ENCODE assay signal across 15 cellular contexts in genomic region chr13:51811920-51812328, GRCh38. TPM values are rescaled to one million over a fixed set of nuclear protein-coding genes. Genes with fewer than 3 reads are reported as not detected.
DNase-seq lines count a peak whose midpoint lies in the region; ATAC-seq and TF ChIP-seq lines count a peak whose summit lies in the region.
"Had no signal": no experiment of that assay in that cellular context is flagged by ENCODE, and none has a peak within 500 bp of the region (broad histone marks: within the 10 kb centered on the region; RNA-seq: fewer than 3 reads in every experiment).

No MANE protein-coding gene starts in this region.

- peaks cover 34% of the 10 kb centered on the region for H3K36me3 Mint-ChIP-seq in CD4-positive, CD25-positive, alpha-beta regulatory T cell
- no peaks in the 10 kb centered on the region for H3K36me3 Mint-ChIP-seq in type B pancreatic cell

- no peak overlapping the region; the same call in 1 of the 2 replicates for H3K4me2 ChIP-seq in OCI-LY1 (ENCODE audit: low read length)
- H3K4me2 ChIP-seq: hepatocyte had no signal

- H3K9me3 Mint-ChIP-seq in CD4-positive, CD25-positive, alpha-beta regulatory T cell: peaks cover 0 to 3% (median 0%) of the 10 kb centered on the region in 7 donors
- H3K9me3 Mint-ChIP-seq in type B pancreatic cell: no peaks in the 10 kb centered on the region
- H3K9me3 Mint-ChIP-seq: T-helper 1 cell treated with Interleukin-12 subunit alpha and Interleukin-12 subunit beta and Interleukin-4 antibody, amounts not matched to agents 30 μg/mL and 1 μg/mL, for 36 hours had no signal

- H3K4me3 ChIP-seq in CD4-positive, CD25-positive, alpha-beta regulatory T cell (ENCODE audit: low read depth, low read length): no peak overlapping the region
- H3K4me3 ChIP-seq in OCI-LY1 (ENCODE audit: low read depth, low read length, poor library complexity, severe bottlenecking): no peak overlapping the region
- H3K4me3 ChIP-seq: hepatocyte, right lobe of liver, tibial nerve had no signal

- H3K27ac ChIP-seq in CD4-positive, CD25-positive, alpha-beta regulatory T cell (ENCODE audit: insufficient read depth, low read length, poor library complexity, severe bottlenecking): no peak overlapping the region
- H3K27ac ChIP-seq in OCI-LY1 (ENCODE audit: low read depth, low read length, poor library complexity, severe bottlenecking): peak overlapping the region; percentile 57
- no peak overlapping the region for H3K27ac ChIP-seq in foreskin keratinocyte
- H3K27ac ChIP-seq: hepatocyte, right lobe of liver had no signal

- no peaks in the 10 kb centered on the region for H3K27me3 Mint-ChIP-seq in CD4-positive, CD25-positive, alpha-beta regulatory T cell
- H3K27me3 Mint-ChIP-seq in type B pancreatic cell: no peaks in the 10 kb centered on the region

- H3K27ac Mint-ChIP-seq in CD4-positive, CD25-positive, alpha-beta regulatory T cell: peak overlapping the region; percentile 20 to 62 (median 62)
- no peak overlapping the region for H3K27ac Mint-ChIP-seq in type B pancreatic cell
- H3K27ac Mint-ChIP-seq: T-helper 1 cell treated with Interleukin-12 subunit alpha and Interleukin-12 subunit beta and Interleukin-4 antibody, amounts not matched to agents 30 μg/mL and 1 μg/mL, for 36 hours had no signal

- no peak overlapping the region for H2AFZ ChIP-seq in OCI-LY1 (ENCODE audit: low read length)
- H2AFZ ChIP-seq: hepatocyte had no signal

- peaks cover 18% of the 10 kb centered on the region for H3K36me3 ChIP-seq in CD4-positive, CD25-positive, alpha-beta regulatory T cell (ENCODE audit: control insufficient read depth, insufficient read depth, low read length)
- no peaks in the 10 kb centered on the region for H3K36me3 ChIP-seq in OCI-LY1 (ENCODE audit: insufficient read depth, low read length)
- H3K36me3 ChIP-seq: right lobe of liver, tibial nerve had no signal

- H3K9me3 ChIP-seq in CD4-positive, CD25-positive, alpha-beta regulatory T cell (ENCODE audit: control insufficient read depth in 2 of 2, low read length in 2 of 2): no peaks in the 10 kb centered on the region
- H3K9me3 ChIP-seq in OCI-LY1 (ENCODE audit: low read length): no peaks in the 10 kb centered on the region
- H3K9me3 ChIP-seq: right lobe of liver, tibial nerve had no signal

- DNase-seq in CD4-positive, CD25-positive, alpha-beta regulatory T cell: no peak
- DNase-seq in left ventricle myocardium superior: no peak
- no peak for DNase-seq in Ammon's horn (ENCODE audit: low spot score)
- DNase-seq in type B pancreatic cell (ENCODE audit: extremely low spot score, unreplicated experiment): no peak
- no peak for DNase-seq in foreskin keratinocyte
- no peak for DNase-seq in middle frontal gyrus (ENCODE audit: extremely low spot score, low spot score)
- DNase-seq: aorta; effector CD8-positive, alpha-beta T cell; right lobe of liver had no signal

- H3K9me2 ChIP-seq in OCI-LY1 (ENCODE audit: low read depth, low read length): no peaks in the 10 kb centered on the region

- TF ChIP-seq CTCF in OCI-LY1 (IDR thresholded peaks at IDR 0.05; ENCODE audit: low read length) (no peak), type B pancreatic cell (conservative IDR thresholded peaks at IDR 0.05) (no peak), foreskin keratinocyte (conservative IDR thresholded peaks at IDR 0.05) (no peak)

- H3K4me1 Mint-ChIP-seq in CD4-positive, CD25-positive, alpha-beta regulatory T cell: peaks cover 12 to 62% (median 37%) of the 10 kb centered on the region in 4 donors
- peaks cover 6% of the 10 kb centered on the region for H3K4me1 Mint-ChIP-seq in type B pancreatic cell (ENCODE audit: unreplicated experiment)

- no peak overlapping the region for H3K9ac ChIP-seq in OCI-LY1 (ENCODE audit: low read length)

- H3K4me3 Mint-ChIP-seq in CD4-positive, CD25-positive, alpha-beta regulatory T cell: no peak overlapping the region
- H3K4me3 Mint-ChIP-seq in type B pancreatic cell: no peak overlapping the region
- H3K4me3 Mint-ChIP-seq: T-helper 1 cell treated with Interleukin-12 subunit alpha and Interleukin-12 subunit beta and Interleukin-4 antibody, amounts not matched to agents 30 μg/mL and 1 μg/mL, for 36 hours had no signal

- peaks cover 12% of the 10 kb centered on the region for H3K4me1 ChIP-seq in CD4-positive, CD25-positive, alpha-beta regulatory T cell (ENCODE audit: control insufficient read depth, insufficient read depth, low read length, poor library complexity, severe bottlenecking)
- H3K4me1 ChIP-seq in OCI-LY1 (ENCODE audit: insufficient read depth, low read length, severe bottlenecking): peaks cover 59% of the 10 kb centered on the region
- peaks cover 4% of the 10 kb centered on the region for H3K4me1 ChIP-seq in foreskin keratinocyte

- H3K27me3 ChIP-seq in CD4-positive, CD25-positive, alpha-beta regulatory T cell (ENCODE audit: control insufficient read depth, insufficient read depth, low read length): no peaks in the 10 kb centered on the region
- H3K27me3 ChIP-seq in OCI-LY1 (ENCODE audit: insufficient read depth, low read length): no peaks in the 10 kb centered on the region
- peaks cover 9% of the 10 kb centered on the region for H3K27me3 ChIP-seq in foreskin keratinocyte
- H3K27me3 ChIP-seq: hepatocyte, right lobe of liver, tibial nerve had no signal

- H3K79me2 ChIP-seq in OCI-LY1 (ENCODE audit: insufficient read depth, low read length): no peaks in the 10 kb centered on the region
- H3K79me2 ChIP-seq: hepatocyte had no signal

- no peaks in the 10 kb centered on the region for H3F3A ChIP-seq in OCI-LY1 (ENCODE audit: insufficient read depth, low read length)

- ATAC-seq in CD4-positive, CD25-positive, alpha-beta regulatory T cell (ENCODE audit: low read depth in 2 of 2): peak in 1 of 2 donors; percentile 5
- peak; percentile 43 for ATAC-seq in GM18909 (IDR thresholded peaks at IDR 0.05; ENCODE audit: poor library complexity, unreplicated experiment)
- ATAC-seq in left ventricle myocardium superior: peak; percentile 3
- ATAC-seq in foreskin keratinocyte: no peak

- H4K20me1 ChIP-seq in OCI-LY1 (ENCODE audit: insufficient read depth, low read length): no peaks in the 10 kb centered on the region

- intact Hi-C loops in left ventricle myocardium superior (cut with micrococcal nuclease): no loop called here

RNA-seq across cellular contexts. Expression of gene DHRS12, which starts 8.0 kb away (rescaled TPM):
- 25.9 TPM for total RNA-seq in CD4-positive, CD25-positive, alpha-beta regulatory T cell
- polyA plus RNA-seq in CD4-positive, CD25-positive, alpha-beta regulatory T cell: 10 to 100 TPM; 31.3 to 42.9 (median 35.4) TPM
- total RNA-seq in left ventricle myocardium superior: 11.6 TPM
- total RNA-seq in type B pancreatic cell (ENCODE audit: low replicate concordance): 10.1 and 11.3 TPM in 2 replicates
- total RNA-seq in foreskin keratinocyte: 2.2 and 2.6 TPM in 2 replicates
- polyA plus RNA-seq in foreskin keratinocyte: 4.7 and 5.0 TPM in 2 replicates

RNA-seq across cellular contexts. Expression of gene TMEM272, which starts 33.1 kb away (rescaled TPM):
- 3.3 TPM for total RNA-seq in CD4-positive, CD25-positive, alpha-beta regulatory T cell
- under 1 TPM in 3 of 4 donors, not detected in 1; 0.13 to 0.49 (median 0.16) TPM for polyA plus RNA-seq in CD4-positive, CD25-positive, alpha-beta regulatory T cell
- 0.55 TPM for total RNA-seq in left ventricle myocardium superior
- 0.07 and 0.63 TPM in 2 replicates for total RNA-seq in type B pancreatic cell (ENCODE audit: low replicate concordance)
- not detected in 2 replicates for total RNA-seq in foreskin keratinocyte
- not detected in 2 replicates for polyA plus RNA-seq in foreskin keratinocyte
- total RNA-seq: HT-29, tibial nerve had no signal

RNA-seq across cellular contexts. Expression of gene CCDC70, which starts 49.8 kb away (rescaled TPM):
- not detected for total RNA-seq in CD4-positive, CD25-positive, alpha-beta regulatory T cell
- not detected for polyA plus RNA-seq in CD4-positive, CD25-positive, alpha-beta regulatory T cell
- total RNA-seq in left ventricle myocardium superior (not detected), type B pancreatic cell (ENCODE audit: low replicate concordance) (not detected in 2 replicates), foreskin keratinocyte (not detected in 2 replicates)
- not detected in 2 replicates for polyA plus RNA-seq in foreskin keratinocyte
- total RNA-seq: aorta, hepatocyte, HT-29, right lobe of liver, tibial nerve had no signal
- polyA plus RNA-seq: aorta, hepatocyte had no signal
